15 cellular contexts compared by ENCODE assay signal in genomic region chr12:122096014-122096413, GRCh38. TPM values are rescaled to one million over a fixed set of nuclear protein-coding genes. Genes with fewer than 3 reads are reported as not detected.
DNase-seq lines count a peak whose midpoint lies in the region; ATAC-seq and TF ChIP-seq lines count a peak whose summit lies in the region.
"Had no signal": no experiment of that assay in that cellular context is flagged by ENCODE, and none has a peak within 500 bp of the region (broad histone marks: within the 10 kb centered on the region; RNA-seq: fewer than 3 reads in every experiment).

No MANE protein-coding gene starts in this region.

- TF ChIP-seq CTCF in VCaP (conservative IDR thresholded peaks at IDR 0.05) (no peak), hepatocyte (IDR thresholded peaks at IDR 0.05; ENCODE audit: poor library complexity) (no peak)

- WGBS in hepatocyte (ENCODE audit: low lambda C conversion rate, missing lambda C conversion rate) = 93% methylated on average over 8 of the region's 9 CpGs

- peak overlapping the region in 1 of 8 donors; percentile 1 for H3K4me3 Mint-ChIP-seq in CD4-positive, alpha-beta memory T cell
- H3K4me3 Mint-ChIP-seq: HFFc6, naive B cell had no signal

- ATAC-seq in HG02571 (IDR thresholded peaks at IDR 0.05; ENCODE audit: unreplicated experiment) (no peak), GM19023 (IDR thresholded peaks at IDR 0.05; ENCODE audit: unreplicated experiment) (no peak)

- no peaks in the 10 kb centered on the region for H3K9me2 ChIP-seq in hepatocyte (replicated peaks; ENCODE audit: insufficient read depth)

- H3K4me2 ChIP-seq in hepatocyte = peak overlapping the region; percentile 11
- peak overlapping the region; percentile 79 for H3K4me2 ChIP-seq in skeletal muscle satellite cell (ENCODE audit: low read length)

- H3K9me3 Mint-ChIP-seq in CD4-positive, alpha-beta memory T cell = no peaks in the 10 kb centered on the region
- H3K9me3 Mint-ChIP-seq: HFFc6, naive B cell had no signal

- peaks cover 82% of the 10 kb centered on the region for H3K4me1 ChIP-seq in CD4-positive, alpha-beta memory T cell (ENCODE audit: insufficient read depth, low read length)
- H3K4me1 ChIP-seq in hepatocyte (ENCODE audit: insufficient read depth) = peaks cover 39% of the 10 kb centered on the region
- peaks cover 57% of the 10 kb centered on the region for H3K4me1 ChIP-seq in skeletal muscle satellite cell (ENCODE audit: control insufficient read depth, insufficient read depth, low read length)

- POLR2A ChIA-PET in CD4-positive, alpha-beta memory T cell (lab: Charles Lee; ENCODE audit: partially characterized antibody) = interaction anchor here (1.2 to 3.9 kb wide), 3 partner anchors 10 to 17 kb away, joined by 3 to 31 read pairs (median 8); partner anchors contain the start of gene MLXIP

- H3K4me3 ChIP-seq in CD4-positive, alpha-beta memory T cell (ENCODE audit: low read length in 2 of 2) = no peak overlapping the region
- H3K4me3 ChIP-seq in hepatocyte (no peak overlapping the region), skeletal muscle satellite cell (ENCODE audit: low read length) (no peak overlapping the region)
- H3K4me3 ChIP-seq: MG63 had no signal

- peak overlapping the region; percentile 50 for H3K9ac ChIP-seq in skeletal muscle satellite cell (ENCODE audit: low read depth, low read length)

- H3K27ac ChIP-seq in CD4-positive, alpha-beta memory T cell (ENCODE audit: low read depth, low read length) = no peak overlapping the region
- H3K27ac ChIP-seq in VCaP = peak overlapping the region; percentile 99
- H3K27ac ChIP-seq in hepatocyte = peak overlapping the region; percentile 94

- H4K20me1 ChIP-seq in hepatocyte (ENCODE audit: insufficient read depth, poor library complexity, severe bottlenecking) = no peaks in the 10 kb centered on the region

- DNase-seq in CD4-positive, alpha-beta memory T cell = no peak
- DNase-seq in hepatocyte (ENCODE audit: low spot score) (no peak), ecto neural progenitor cell (ENCODE audit: low spot score) (no peak), dermis blood vessel endothelial cell (no peak)
- DNase-seq: activated CD4-positive, CD25-positive, alpha-beta regulatory T cell; activated naive CD4-positive, alpha-beta T cell treated with anti-CD3 and anti-CD28 coated beads, Interleukin-2, amount 50 U/mL, for 16 hours; HFFc6; hippocampal formation; MG63; naive B cell; SIG-M5 had no signal

- intact Hi-C loops in CD4-positive, alpha-beta memory T cell (cut with micrococcal nuclease) = no loop called here

- no peaks in the 10 kb centered on the region for H3K36me3 ChIP-seq in CD4-positive, alpha-beta memory T cell (ENCODE audit: insufficient read depth, low read length)
- H3K36me3 ChIP-seq in hepatocyte (replicated peaks; ENCODE audit: insufficient read depth, low read depth) (no peaks in the 10 kb centered on the region), skeletal muscle satellite cell (ENCODE audit: insufficient read depth, low read length) (no peaks in the 10 kb centered on the region)
- H3K36me3 ChIP-seq: MG63 had no signal

- H3K79me2 ChIP-seq in hepatocyte = peaks cover 87% of the 10 kb centered on the region

- H3K9me3 ChIP-seq in CD4-positive, alpha-beta memory T cell (ENCODE audit: control insufficient read depth in 1 of 2, low read length in 2 of 2) = no peaks in the 10 kb centered on the region
- H3K9me3 ChIP-seq in hepatocyte (ENCODE audit: low read depth) (no peaks in the 10 kb centered on the region), skeletal muscle satellite cell (replicated peaks; ENCODE audit: low read length) (no peaks in the 10 kb centered on the region)
- H3K9me3 ChIP-seq: MG63 had no signal

- peak overlapping the region; percentile 2 to 88 (median 58) for H3K27ac Mint-ChIP-seq in CD4-positive, alpha-beta memory T cell
- H3K27ac Mint-ChIP-seq: HFFc6 had no signal

- peaks cover 2 to 4% of the 10 kb centered on the region in 2 donors for H3K36me3 Mint-ChIP-seq in CD4-positive, alpha-beta memory T cell

- peaks cover 35 to 47% (median 44%) of the 10 kb centered on the region in 4 donors for H3K4me1 Mint-ChIP-seq in CD4-positive, alpha-beta memory T cell

- CTCF ChIA-PET in CD4-positive, alpha-beta memory T cell (lab: Charles Lee; ENCODE audit: partially characterized antibody) = interaction anchor here (2.1 kb wide), 1 partner anchor 10 kb away, joined by 7 read pairs; no protein-coding TSS in a partner anchor

- H3K27me3 Mint-ChIP-seq in CD4-positive, alpha-beta memory T cell = no peaks in the 10 kb centered on the region
- H3K27me3 Mint-ChIP-seq: naive B cell had no signal

- H2AFZ ChIP-seq in hepatocyte = no peak overlapping the region

- no peaks in the 10 kb centered on the region for H3K27me3 ChIP-seq in CD4-positive, alpha-beta memory T cell (ENCODE audit: insufficient read depth, low read length)
- H3K27me3 ChIP-seq in hepatocyte = no peaks in the 10 kb centered on the region
- no peaks in the 10 kb centered on the region for H3K27me3 ChIP-seq in skeletal muscle satellite cell (ENCODE audit: control insufficient read depth, insufficient read depth, low read length)
- H3K27me3 ChIP-seq: MG63 had no signal

RNA-seq across cellular contexts. Expression of gene MLXIP, which starts 17.5 kb away (rescaled TPM):
- 10 to 100 TPM; 79.5 to 88.1 TPM for total RNA-seq in CD4-positive, alpha-beta memory T cell
- polyA plus RNA-seq in CD4-positive, alpha-beta memory T cell = 10 to 100 TPM in 1 of 2 donors, 1 to 10 TPM in 1; 2.7 to 23.8 TPM
- 5.6 and 11.5 TPM in 2 replicates for total RNA-seq in hepatocyte
- polyA plus RNA-seq in hepatocyte = 33.1 and 39.4 TPM in 2 replicates
- total RNA-seq in skeletal muscle satellite cell (2012; rRNA removed) = 12.0 and 17.0 TPM in 2 replicates
- 16.7 and 35.7 TPM in 2 replicates for total RNA-seq in dermis blood vessel endothelial cell
